31 cellular contexts compared by ENCODE assay signal in the genomic region with DNA sequence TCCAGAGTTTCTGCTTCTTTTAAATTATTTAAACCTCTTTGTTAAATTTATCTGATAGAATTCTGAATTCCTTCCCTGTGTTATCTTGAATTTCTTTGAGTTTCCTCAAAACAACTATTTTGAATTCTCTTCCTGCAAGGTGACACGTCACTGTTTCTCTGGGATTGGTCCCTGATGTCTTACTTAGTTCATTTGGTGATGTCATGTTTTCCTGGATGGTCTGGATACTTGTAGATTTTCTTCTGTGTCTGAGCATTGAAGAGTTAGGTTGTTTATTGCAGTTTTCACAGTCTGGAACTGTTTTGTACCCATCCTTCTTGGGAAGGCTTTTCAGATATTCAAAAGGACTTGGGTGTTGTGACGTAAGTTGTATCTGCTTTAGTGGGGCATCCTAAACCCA.
DNase-seq lines count a peak whose midpoint lies in the region; ATAC-seq, FAIRE-seq and TF ChIP-seq lines count a peak whose summit lies in the region.
"Had no signal": no experiment of that assay in that cellular context is flagged by ENCODE, and none has a peak within 500 bp of the region (broad histone marks: within the 10 kb centered on the region; RNA-seq: fewer than 3 reads in every experiment).

No MANE protein-coding gene starts in this region.

- H4K20me1 ChIP-seq in HepG2 (ENCODE audit: insufficient read depth, low read length) (no peaks in the 10 kb centered on the region), H1 (replicated peaks in 1 of 2; ENCODE audit: control insufficient read depth in 1 of 2, insufficient read depth in 2 of 2, low read length in 2 of 2) (no peaks in the 10 kb centered on the region)
- H4K20me1 ChIP-seq: BLaER1; BLaER1 treated with 17β-estradiol and CSF1 and Interleukin-3, amounts not matched to agents 10 nM and 100 nM had no signal

- no peak overlapping the region for H2BK120ac ChIP-seq in H1 (replicated peaks; ENCODE audit: low read depth, low read length)

- H2AK5ac ChIP-seq in H1 (ENCODE audit: low read depth, low read length): no peak overlapping the region

- H3K23me2 ChIP-seq in H1 (ENCODE audit: low read depth, low read length): no peaks in the 10 kb centered on the region

- H3K4me1 ChIP-seq in HepG2 (ENCODE audit: insufficient read depth, low read length) (no peaks in the 10 kb centered on the region), right lobe of liver (no peaks in the 10 kb centered on the region), H1 (replicated peaks in 1 of 4; ENCODE audit: control insufficient read depth in 3 of 4, insufficient read depth in 4 of 4, low read length in 3 of 4) (no peaks in the 10 kb centered on the region)
- H3K4me1 ChIP-seq: A549; BE2C; BLaER1; BLaER1 treated with 17β-estradiol and CSF1 and Interleukin-3, amounts not matched to agents 10 nM and 100 nM; Caco-2 had no signal

- H3K4me2 ChIP-seq in HepG2 (ENCODE audit: low read depth, low read length) (no peak overlapping the region), H1 (ENCODE audit: insufficient read depth in 1 of 2, low read depth in 2 of 2, low read length in 2 of 2) (no peak overlapping the region)
- H3K4me2 ChIP-seq: A549; BLaER1; BLaER1 treated with 17β-estradiol and CSF1 and Interleukin-3, amounts not matched to agents 10 nM and 100 nM had no signal

- intact Hi-C loops in HepG2 (cut with micrococcal nuclease; ENCODE audit: unreplicated experiment): no loop called here
- intact Hi-C loops in right lobe of liver (cut with DNase I): no loop called here

- H3K4me3 ChIP-seq in HepG2 (replicated peaks in 1 of 3; ENCODE audit: insufficient read depth in 1 of 3, low read depth in 2 of 3, low read length in 3 of 3) (no peak overlapping the region), right lobe of liver (no peak overlapping the region), H1 (ENCODE audit: extremely low read depth in 1 of 4, insufficient read depth in 2 of 4, low read depth in 3 of 4, low read length in 4 of 4) (no peak overlapping the region)
- H3K4me3 ChIP-seq: A549; BLaER1; BLaER1 treated with 17β-estradiol and CSF1 and Interleukin-3, amounts not matched to agents 10 nM and 100 nM had no signal

- CTCF ChIA-PET in HepG2 (lab: Yijun Ruan, JAX; ENCODE audit: low intra/inter-chr PET ratio, low total read pairs) (no interaction called here), H1 (lab: Charles Lee; ENCODE audit: partially characterized antibody) (interaction anchor here (0.6 kb wide), 1 partner anchor 128 kb away, joined by 3 read pairs; no protein-coding TSS in a partner anchor)

- TF ChIP-seq CTCF in HepG2 (CRISPR knock-in tag; IDR thresholded peaks at IDR 0.05) (no peak), right lobe of liver (IDR thresholded peaks at IDR 0.05) (no peak), H1 (IDR thresholded peaks at IDR 0.05; ENCODE audit: control extremely low read depth in 1 of 3, insufficient read depth in 1 of 3, low read depth in 1 of 3, low read length in 3 of 3) (no peak)

- H4K91ac ChIP-seq in H1 (replicated peaks; ENCODE audit: insufficient read length, low read length): no peak overlapping the region

- H3K27ac ChIP-seq in HepG2 (ENCODE audit: extremely low read length, insufficient read depth, low read length) (no peak overlapping the region), right lobe of liver (no peak overlapping the region), H1 (ENCODE audit: low read depth, low read length) (no peak overlapping the region)
- H3K27ac ChIP-seq: 22Rv1; A549; BLaER1; BLaER1 treated with 17β-estradiol and CSF1 and Interleukin-3, amounts not matched to agents 10 nM and 100 nM; C4-2B had no signal

- BruUV-seq in HepG2 (replicated peaks; lab: Mats Ljungman, UMichigan): no TSS peak

- H2BK5ac ChIP-seq in H1 (ENCODE audit: low read depth, low read length): no peak overlapping the region

- H3K9ac ChIP-seq in HepG2 (ENCODE audit: insufficient read depth, low read depth, low read length): no peak overlapping the region
- H3K9ac ChIP-seq in H1 (replicated peaks in 1 of 4; ENCODE audit: extremely low read depth in 1 of 4, low read depth in 3 of 4, low read length in 3 of 4): no peak overlapping the region
- H3K9ac ChIP-seq: BLaER1; BLaER1 treated with 17β-estradiol and CSF1 and Interleukin-3, amounts not matched to agents 10 nM and 100 nM had no signal

- DNase-seq in HepG2 (ENCODE audit: low spot score): no peak
- DNase-seq in right lobe of liver: no peak
- no peak for DNase-seq in H1 (ENCODE audit: low read depth in 1 of 2, low spot score in 2 of 2)
- no peak for DNase-seq in T1000 (lab: John Stamatoyannopoulos, UW)
- DNase-seq: 8988T; ACHN; AML-193; BE2C; C1 segment of cervical spinal cord; Caco-2; Calu3; CD4-positive, alpha-beta memory T cell; CD4-positive, alpha-beta T cell; CD4-positive, CD25-positive, alpha-beta regulatory T cell; CD8-positive, alpha-beta memory T cell; CD8-positive, alpha-beta T cell; COR-L47; DMS 273 treated with DMSO at 0.1 percent for 48 hours; DMS153; DMS53; DMS79; DMS79 treated with DMSO at 0.1 percent for 48 hours; DND-41; EL had no signal

- H2BK20ac ChIP-seq in H1 (ENCODE audit: low read length): no peak overlapping the region

- H3K27me3 ChIP-seq in HepG2 (ENCODE audit: control insufficient read depth in 1 of 2, insufficient read depth in 2 of 2, low read length in 2 of 2): no peaks in the 10 kb centered on the region
- H3K27me3 ChIP-seq in right lobe of liver: no peaks in the 10 kb centered on the region
- H3K27me3 ChIP-seq in H1 (replicated peaks in 1 of 4; ENCODE audit: control insufficient read depth in 3 of 4, extremely low read depth in 1 of 4, insufficient read depth in 3 of 4, low read length in 3 of 4): no peaks in the 10 kb centered on the region
- H3K27me3 ChIP-seq: BE2C; BLaER1; BLaER1 treated with 17β-estradiol and CSF1 and Interleukin-3, amounts not matched to agents 10 nM and 100 nM had no signal

- in situ Hi-C loops in HepG2 (cut with HindIII; ENCODE audit: extremely low pct_ligation_motif_present, low pct_unique_long_range_greater_than_20kb): no loop called here

- no peak overlapping the region for H2BK12ac ChIP-seq in H1 (ENCODE audit: low read depth, low read length)

- H3K14ac ChIP-seq in H1 (ENCODE audit: insufficient read length): no peak overlapping the region

- H2AFZ ChIP-seq in HepG2 (ENCODE audit: low read length) (no peak overlapping the region), H1 (ENCODE audit: low read length) (no peak overlapping the region)

- POLR2A ChIA-PET in HepG2 (lab: Yijun Ruan, JAX) (no interaction called here), H1 (lab: Charles Lee; ENCODE audit: partially characterized antibody) (no interaction called here)

- no peak overlapping the region for H3K4ac ChIP-seq in H1 (replicated peaks; ENCODE audit: insufficient read length, low read depth, low read length)

- no peak overlapping the region for H3K18ac ChIP-seq in H1 (ENCODE audit: extremely low read depth, low read length)

- H3K9me3 ChIP-seq in HepG2 (ENCODE audit: low read length) (no peaks in the 10 kb centered on the region), right lobe of liver (no peaks in the 10 kb centered on the region), H1 (ENCODE audit: insufficient read depth in 2 of 2, low read depth in 1 of 2, low read length in 1 of 2) (no peaks in the 10 kb centered on the region)
- H3K9me3 ChIP-seq: A549; BE2C; BLaER1; BLaER1 treated with 17β-estradiol and CSF1 and Interleukin-3, amounts not matched to agents 10 nM and 100 nM; Caco-2 had no signal

- FAIRE-seq in HepG2 (lab: Jason Lieb, UNC) (no peak), H1 (lab: Jason Lieb, UNC) (peak; percentile 73)
- FAIRE-seq: A204.1, A549, D721Med had no signal

- TF ChIP-seq RAD21 in HepG2 (CRISPR knock-in tag; IDR thresholded peaks at IDR 0.05): no peak
- TF ChIP-seq RAD21 in H1 (IDR thresholded peaks at IDR 0.05 in 1 of 2, conservative IDR thresholded peaks at IDR 0.05 in 1 of 2; ENCODE audit: low read depth in 2 of 2, low read length in 2 of 2): no peak

- H3K79me1 ChIP-seq in H1 (ENCODE audit: low read depth, low read length): no peaks in the 10 kb centered on the region

- no peak overlapping the region for H3K56ac ChIP-seq in H1 (replicated peaks; ENCODE audit: insufficient read length, low read depth, low read length)

- no peaks in the 10 kb centered on the region for H3K79me2 ChIP-seq in HepG2 (ENCODE audit: insufficient read depth, low read length)
- H3K79me2 ChIP-seq in H1 (ENCODE audit: control insufficient read depth in 1 of 2, insufficient read depth in 2 of 2, low read length in 2 of 2): no peaks in the 10 kb centered on the region

- 33% methylated on average over 2 of the region's 2 CpGs for WGBS in HepG2 (ENCODE audit: low lambda C conversion rate)
- 55% methylated on average over 2 of the region's 2 CpGs for WGBS in right lobe of liver (ENCODE audit: insufficient coverage, low coverage, low lambda C conversion rate, missing lambda C conversion rate)
- WGBS in H1 (ENCODE audit: extremely low coverage in 1 of 2, insufficient coverage in 1 of 2, insufficient read length in 1 of 2, insufficient replicate concordance in 2 of 2, low coverage in 1 of 2, low lambda C conversion rate in 2 of 2, missing lambda C conversion rate in 1 of 2), 2 experiments: 91% methylated on average over 2 of the region's 2 CpGs; no CpG with 5 or more reads in 1 of the 2 experiments

- TF ChIP-seq EP300 in HepG2 (IDR thresholded peaks at IDR 0.05; ENCODE audit: low read depth in 2 of 2, low read length in 2 of 2): no peak
- no peak for TF ChIP-seq EP300 in HepG2 (CRISPR knock-in tag; IDR thresholded peaks at IDR 0.05; ENCODE audit: borderline replicate concordance)
- no peak for TF ChIP-seq EP300 in H1 (IDR thresholded peaks at IDR 0.05; ENCODE audit: borderline replicate concordance in 1 of 2, low read depth in 2 of 2, low read length in 2 of 2)

- ATAC-seq in HepG2 (no peak), right lobe of liver (no peak)
- ATAC-seq: A549; CD8-positive, alpha-beta T cell had no signal

- H4K5ac ChIP-seq in H1 (ENCODE audit: insufficient read length, low read depth, low read length): no peak overlapping the region

- H4K8ac ChIP-seq in H1 (ENCODE audit: extremely low read depth, insufficient read depth, low read length): no peak overlapping the region

- H3K36me3 ChIP-seq in HepG2 (replicated peaks in 1 of 2; ENCODE audit: control insufficient read depth in 1 of 2, insufficient read depth in 2 of 2, low read length in 2 of 2) (no peaks in the 10 kb centered on the region), right lobe of liver (no peaks in the 10 kb centered on the region), H1 (ENCODE audit: control insufficient read depth in 2 of 4, insufficient read depth in 4 of 4, low read length in 3 of 4) (no peaks in the 10 kb centered on the region)
- H3K36me3 ChIP-seq: BE2C; BLaER1; BLaER1 treated with 17β-estradiol and CSF1 and Interleukin-3, amounts not matched to agents 10 nM and 100 nM had no signal

- no peak overlapping the region for H2BK15ac ChIP-seq in H1 (ENCODE audit: low read length)

- TF ChIP-seq POLR2A in HepG2 (IDR thresholded peaks at IDR 0.05; ENCODE audit: insufficient read depth in 1 of 2, low read depth in 2 of 2, low read length in 2 of 2) (no peak), right lobe of liver (IDR thresholded peaks at IDR 0.05) (no peak), H1 (IDR thresholded peaks at IDR 0.05; ENCODE audit: control extremely low read depth in 1 of 2, low read depth in 2 of 2, low read length in 2 of 2) (no peak)

- no peak overlapping the region for H3K23ac ChIP-seq in H1 (ENCODE audit: insufficient read length)

TF ChIP-seq in H1, 55 proteins besides CTCF, POLR2A, EP300 and RAD21 (continues in another document):
- no peak for TF ChIP-seq CREB1 (IDR thresholded peaks at IDR 0.05)
- no peak for TF ChIP-seq RFX5 (IDR thresholded peaks at IDR 0.05; ENCODE audit: borderline replicate concordance, low read depth, low read length)
